8 cellular contexts compared by ENCODE assay signal in the genomic region with DNA sequence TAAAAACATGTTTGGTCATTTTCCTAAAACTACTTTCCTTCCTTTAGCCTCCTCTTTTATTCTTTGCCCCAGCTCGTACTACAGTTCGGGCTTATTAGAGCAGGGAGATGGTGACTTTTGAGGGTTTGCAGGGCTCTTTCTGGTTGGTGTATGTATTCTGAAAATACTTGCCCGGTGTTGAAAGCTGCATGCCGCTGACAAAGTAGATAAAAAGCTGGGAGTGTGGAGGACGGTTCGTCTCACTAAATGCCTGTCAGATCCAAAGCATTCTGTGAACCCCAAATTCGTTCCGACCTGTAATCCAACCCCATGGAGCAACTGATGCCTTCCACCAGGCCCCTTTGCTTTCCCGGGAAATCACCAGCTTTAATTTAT. TPM values are rescaled to one million over a fixed set of nuclear protein-coding genes. Genes with fewer than 3 reads are reported as not detected.
A peak's percentile ranks its signal among the peaks of the same experiment; 100 is the strongest.
DNase-seq lines count a peak whose midpoint lies in the region; ATAC-seq and TF ChIP-seq lines count a peak whose summit lies in the region.

No MANE protein-coding gene starts in this region.

- H3K9me3 Mint-ChIP-seq in progenitor cell of endocrine pancreas (ENCODE audit: low read depth) = no peaks in the 10 kb centered on the region

- no peaks in the 10 kb centered on the region for H3K27me3 Mint-ChIP-seq in progenitor cell of endocrine pancreas

- peak overlapping the region; percentile 80 for H3K4me3 Mint-ChIP-seq in progenitor cell of endocrine pancreas (ENCODE audit: low read depth)

- TF ChIP-seq POLR2A in Peyer's patch (IDR thresholded peaks at IDR 0.05) = no peak

- peaks cover 0 to 21% (median 0%) of the 10 kb centered on the region in 4 donors for H3K4me1 ChIP-seq in Peyer's patch

- no peaks in the 10 kb centered on the region for H3K27me3 ChIP-seq in Peyer's patch

- no peak for TF ChIP-seq CTCF in Peyer's patch (IDR thresholded peaks at IDR 0.05)
- no peak for TF ChIP-seq CTCF in fibroblast of mammary gland (conservative IDR thresholded peaks at IDR 0.05; ENCODE audit: control insufficient read depth, insufficient read depth, low read depth, low read length)
- no peak for TF ChIP-seq CTCF in progenitor cell of endocrine pancreas (IDR thresholded peaks at IDR 0.05; ENCODE audit: unreplicated experiment)

- no peaks in the 10 kb centered on the region for H3K9me3 ChIP-seq in Peyer's patch

- peak overlapping the region; percentile 36 to 64 (median 62) for H3K4me3 ChIP-seq in Peyer's patch
- peak overlapping the region; percentile 68 for H3K4me3 ChIP-seq in fibroblast of mammary gland (ENCODE audit: control insufficient read depth, low read depth, low read length)

- peaks cover 10% of the 10 kb centered on the region for H3K36me3 Mint-ChIP-seq in progenitor cell of endocrine pancreas (ENCODE audit: insufficient read depth)

- DNase-seq in Peyer's patch (no peak), fibroblast of mammary gland (ENCODE audit: low read depth) (no peak), progenitor cell of endocrine pancreas (ENCODE audit: low spot score, unreplicated experiment) (no peak), NCI-H128 (lab: John Stamatoyannopoulos, UW; ENCODE audit: unreplicated experiment) (no peak), UCSD-AML1 (lab: John Stamatoyannopoulos, UW; ENCODE audit: unreplicated experiment) (no peak), cerebellum (ENCODE audit: low spot score) (no peak)

- ATAC-seq in GM18870 (IDR thresholded peaks at IDR 0.05; ENCODE audit: unreplicated experiment) = peak; percentile 33
- ATAC-seq in HG03196 (IDR thresholded peaks at IDR 0.05; ENCODE audit: unreplicated experiment) = no peak

- H3K4me1 Mint-ChIP-seq in progenitor cell of endocrine pancreas (ENCODE audit: low read depth) = peaks cover 48% of the 10 kb centered on the region

- H3K27ac ChIP-seq in Peyer's patch = peak overlapping the region; percentile 63 to 92 (median 80)

- H3K27ac Mint-ChIP-seq in progenitor cell of endocrine pancreas = peak overlapping the region; percentile 50

- H3K36me3 ChIP-seq in Peyer's patch = no peaks in the 10 kb centered on the region

RNA-seq across cellular contexts. Expression of a gene that starts 19.2 kb away (rescaled TPM):
- total RNA-seq in Peyer's patch = 100 to 1,000 TPM in 3 of 4 donors, 10 to 100 TPM in 1; 58.6 to 158 (median 144) TPM
- 52.5 and 59.6 TPM in 2 replicates for total RNA-seq in progenitor cell of endocrine pancreas
- total RNA-seq in cerebellum = 440 TPM
